20 cellular contexts compared by ENCODE assay signal in the genomic region with DNA sequence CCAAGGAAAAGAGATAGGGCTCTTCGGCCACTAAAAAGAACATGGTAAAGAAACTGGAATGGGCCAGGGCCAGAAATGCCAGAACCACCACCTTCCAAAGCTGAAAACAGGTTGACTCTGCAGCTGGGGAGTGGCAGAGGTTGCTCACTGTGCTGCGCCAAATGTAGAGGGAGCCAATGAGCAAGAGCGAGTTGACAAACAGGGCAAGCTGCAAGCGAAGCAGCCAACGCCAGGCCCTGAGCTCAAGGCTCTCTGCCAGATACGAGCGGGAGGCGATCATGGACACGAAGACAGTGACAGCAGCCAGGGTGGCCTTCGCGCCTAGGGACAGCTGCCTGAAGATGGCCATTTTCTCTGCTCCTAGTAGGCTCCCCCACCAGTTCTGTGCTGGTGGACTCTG. TPM values are rescaled to one million over a fixed set of nuclear protein-coding genes. Genes with fewer than 3 reads are reported as not detected.
DNase-seq lines count a peak whose midpoint lies in the region; ATAC-seq, FAIRE-seq and TF ChIP-seq lines count a peak whose summit lies in the region.
"Had no signal": no experiment of that assay in that cellular context is flagged by ENCODE, and none has a peak within 500 bp of the region (broad histone marks: within the 10 kb centered on the region; RNA-seq: fewer than 3 reads in every experiment).

No MANE protein-coding gene starts in this region.

- H2BK12ac ChIP-seq in H1 (ENCODE audit: low read depth, low read length): no peak overlapping the region

- H3K4me3 Mint-ChIP-seq in T-helper 17 cell (peak overlapping the region; percentile 65), neural progenitor cell (peak overlapping the region; percentile 21)
- peak overlapping the region in 2 of 7 donors; percentile 33 to 60 for H3K4me3 Mint-ChIP-seq in CD8-positive, alpha-beta memory T cell
- H3K4me3 Mint-ChIP-seq in activated T-cell treated with anti-CD3 and anti-CD28 coated beads, Interleukin-2, amount 50 U/mL, for 24 hours: no peak overlapping the region
- H3K4me3 Mint-ChIP-seq: CD8-positive, alpha-beta T cell had no signal

- no peak overlapping the region for H4K5ac ChIP-seq in H1 (ENCODE audit: insufficient read length, low read depth, low read length)

- H3K36me3 ChIP-seq in H1 (ENCODE audit: control insufficient read depth in 2 of 4, insufficient read depth in 4 of 4, low read length in 3 of 4): peaks cover 3 to 9% (median 7%) of the 10 kb centered on the region in 4 experiments; a peak in 6 of 8 replicates
- H3K36me3 ChIP-seq in neural progenitor cell: no peaks in the 10 kb centered on the region
- H3K36me3 ChIP-seq in CD8-positive, alpha-beta memory T cell (ENCODE audit: insufficient read depth, low read length): no peaks in the 10 kb centered on the region

- H4K91ac ChIP-seq in H1 (replicated peaks; ENCODE audit: insufficient read length, low read length): no peak overlapping the region

- H3K79me1 ChIP-seq in H1 (ENCODE audit: low read depth, low read length): peaks cover 23% of the 10 kb centered on the region

- no peak for TF ChIP-seq POLR2A in H1 (IDR thresholded peaks at IDR 0.05; ENCODE audit: control extremely low read depth in 1 of 2, low read depth in 2 of 2, low read length in 2 of 2)

- POLR2A ChIA-PET in H1 (lab: Charles Lee; ENCODE audit: partially characterized antibody): interaction anchor here (2.3 kb wide), 1 partner anchor 9 kb away, joined by 8 read pairs; no protein-coding TSS in a partner anchor
- POLR2A ChIA-PET in CD8-positive, alpha-beta memory T cell (lab: Charles Lee): no interaction called here

- H3K14ac ChIP-seq in H1 (ENCODE audit: insufficient read length): no peak overlapping the region

- H3K56ac ChIP-seq in H1 (replicated peaks; ENCODE audit: insufficient read length, low read depth, low read length): no peak overlapping the region

- TF ChIP-seq CTCF in H1 (IDR thresholded peaks at IDR 0.05; ENCODE audit: control extremely low read depth in 1 of 3, insufficient read depth in 1 of 3, low read depth in 1 of 3, low read length in 3 of 3): peak in 2 of 3 experiments; percentile 44 to 49; a peak in 3 of 4 replicates
- TF ChIP-seq CTCF in neural progenitor cell (IDR thresholded peaks at IDR 0.05): no peak

- FAIRE-seq in H1 (lab: Jason Lieb, UNC): no peak
- FAIRE-seq: D721Med, GM12891, GM18507 had no signal

- H3K36me3 Mint-ChIP-seq in T-helper 17 cell (ENCODE audit: low read depth) (peaks cover 13% of the 10 kb centered on the region), neural progenitor cell (peaks cover 39% of the 10 kb centered on the region)
- peaks cover 0 to 37% (median 12%) of the 10 kb centered on the region in 3 donors for H3K36me3 Mint-ChIP-seq in CD8-positive, alpha-beta memory T cell
- peaks cover 64% of the 10 kb centered on the region for H3K36me3 Mint-ChIP-seq in activated T-cell treated with anti-CD3 and anti-CD28 coated beads, Interleukin-2, amount 50 U/mL, for 24 hours (ENCODE audit: low read depth)

- H3K4me1 ChIP-seq in H1 (replicated peaks in 1 of 4; ENCODE audit: control insufficient read depth in 3 of 4, insufficient read depth in 4 of 4, low read length in 3 of 4): peaks cover 0 to 3% (median 2%) of the 10 kb centered on the region in 4 experiments; a peak in 4 of 7 replicates
- peaks cover 10% of the 10 kb centered on the region for H3K4me1 ChIP-seq in neural progenitor cell
- peaks cover 34% of the 10 kb centered on the region for H3K4me1 ChIP-seq in CD8-positive, alpha-beta memory T cell (ENCODE audit: insufficient read depth, low read length)

- H4K20me1 ChIP-seq in H1 (replicated peaks in 1 of 2; ENCODE audit: control insufficient read depth in 1 of 2, insufficient read depth in 2 of 2, low read length in 2 of 2) (peaks cover 0 to 16% of the 10 kb centered on the region in 2 experiments), neural progenitor cell (ENCODE audit: low read depth) (peaks cover 31% of the 10 kb centered on the region)

- peaks cover 6% of the 10 kb centered on the region for H3K9me3 Mint-ChIP-seq in neural progenitor cell
- H3K9me3 Mint-ChIP-seq in CD8-positive, alpha-beta memory T cell: no peaks in the 10 kb centered on the region
- H3K9me3 Mint-ChIP-seq in activated T-cell treated with anti-CD3 and anti-CD28 coated beads, Interleukin-2, amount 50 U/mL, for 24 hours: no peaks in the 10 kb centered on the region
- H3K9me3 Mint-ChIP-seq: CD8-positive, alpha-beta T cell had no signal

- H3F3A ChIP-seq in neural progenitor cell (ENCODE audit: low read depth): peaks cover 7% of the 10 kb centered on the region

- H3K9me3 ChIP-seq in T-helper 17 cell (ENCODE audit: control insufficient read depth, low read length, poor library complexity, severe bottlenecking): no peaks in the 10 kb centered on the region
- H3K9me3 ChIP-seq in H1 (ENCODE audit: insufficient read depth in 2 of 2, low read depth in 1 of 2, low read length in 1 of 2): no peaks in the 10 kb centered on the region
- H3K9me3 ChIP-seq in neural progenitor cell (ENCODE audit: low read depth): no peaks in the 10 kb centered on the region
- H3K9me3 ChIP-seq in CD8-positive, alpha-beta memory T cell (ENCODE audit: low read length): no peaks in the 10 kb centered on the region
- H3K9me3 ChIP-seq: SJSA1 had no signal

- H3K23ac ChIP-seq in H1 (ENCODE audit: insufficient read length): no peak overlapping the region

- no peak overlapping the region for H2BK5ac ChIP-seq in H1 (ENCODE audit: low read depth, low read length)

- H3K27me3 ChIP-seq in H1 (replicated peaks in 1 of 4; ENCODE audit: control insufficient read depth in 3 of 4, extremely low read depth in 1 of 4, insufficient read depth in 3 of 4, low read length in 3 of 4) (no peaks in the 10 kb centered on the region; a peak in 2 of 7 replicates), neural progenitor cell (no peaks in the 10 kb centered on the region)
- no peaks in the 10 kb centered on the region for H3K27me3 ChIP-seq in CD8-positive, alpha-beta memory T cell (ENCODE audit: insufficient read depth, low read length, poor library complexity, severe bottlenecking)
- H3K27me3 ChIP-seq: SJSA1 had no signal

- 82% methylated on average over 11 of the region's 11 CpGs; no CpG with 5 or more reads in 1 of the 2 experiments for WGBS in H1 (ENCODE audit: extremely low coverage in 1 of 2, insufficient coverage in 1 of 2, insufficient read length in 1 of 2, insufficient replicate concordance in 2 of 2, low coverage in 1 of 2, low lambda C conversion rate in 2 of 2, missing lambda C conversion rate in 1 of 2), 2 experiments

- H4K8ac ChIP-seq in H1 (ENCODE audit: extremely low read depth, insufficient read depth, low read length): no peak overlapping the region

- H3K18ac ChIP-seq in H1 (ENCODE audit: extremely low read depth, low read length): no peak overlapping the region

- no peak overlapping the region for H3K4ac ChIP-seq in H1 (replicated peaks; ENCODE audit: insufficient read length, low read depth, low read length)

- ATAC-seq in T-helper 17 cell: no peak
- no peak for ATAC-seq in GM18867 (IDR thresholded peaks at IDR 0.05; ENCODE audit: unreplicated experiment)
- ATAC-seq: CD8-positive, alpha-beta T cell; PC-3 had no signal

- no peak overlapping the region for H3K4me2 ChIP-seq in H1 (ENCODE audit: insufficient read depth in 1 of 2, low read depth in 2 of 2, low read length in 2 of 2)
- no peak overlapping the region for H3K4me2 ChIP-seq in neural progenitor cell

- TF ChIP-seq EP300 in H1 (IDR thresholded peaks at IDR 0.05; ENCODE audit: borderline replicate concordance in 1 of 2, low read depth in 2 of 2, low read length in 2 of 2): no peak

- H3K4me3 ChIP-seq in H1 (ENCODE audit: extremely low read depth in 1 of 4, insufficient read depth in 2 of 4, low read depth in 3 of 4, low read length in 4 of 4): no peak overlapping the region
- H3K4me3 ChIP-seq in neural progenitor cell: no peak overlapping the region
- no peak overlapping the region for H3K4me3 ChIP-seq in CD8-positive, alpha-beta memory T cell (ENCODE audit: low read length)
- H3K4me3 ChIP-seq: SJSA1 had no signal

- DNase-seq in T-helper 17 cell: no peak
- DNase-seq in H1 (ENCODE audit: low read depth in 1 of 2, low spot score in 2 of 2): peak in 1 of 2 experiments; percentile 55
- peak; percentile 17 for DNase-seq in neural progenitor cell (ENCODE audit: low spot score)
- no peak for DNase-seq in CD8-positive, alpha-beta memory T cell
- DNase-seq in activated T-cell treated with anti-CD3 and anti-CD28 coated beads, Interleukin-2, amount 50 U/mL, for 24 hours: no peak
- no peak for DNase-seq in NCI-H2081 (lab: John Stamatoyannopoulos, UW)
- DNase-seq: CD8-positive, alpha-beta T cell; DMS79; KG1; NCI-H1436; NCI-H2029; NCI-H2171 treated with DMSO at 0.1 percent for 48 hours; NCI-H446 treated with DMSO at 0.1 percent for 48 hours; NCI-H748 treated with DMSO at 0.1 percent for 48 hours; PC-3 had no signal

- H3K9ac ChIP-seq in H1 (replicated peaks in 1 of 4; ENCODE audit: extremely low read depth in 1 of 4, low read depth in 3 of 4, low read length in 3 of 4) (no peak overlapping the region), neural progenitor cell (no peak overlapping the region)

- peaks cover 0 to 47% of the 10 kb centered on the region in 2 experiments; a peak in 2 of 4 replicates for H3K79me2 ChIP-seq in H1 (ENCODE audit: control insufficient read depth in 1 of 2, insufficient read depth in 2 of 2, low read length in 2 of 2)
- H3K79me2 ChIP-seq in neural progenitor cell (ENCODE audit: low read depth): peaks cover 29% of the 10 kb centered on the region

- peak in 1 of 2 experiments; percentile 14; a peak in 1 of 4 replicates for TF ChIP-seq RAD21 in H1 (IDR thresholded peaks at IDR 0.05 in 1 of 2, conservative IDR thresholded peaks at IDR 0.05 in 1 of 2; ENCODE audit: low read depth in 2 of 2, low read length in 2 of 2)

- no peak overlapping the region for H2BK120ac ChIP-seq in H1 (replicated peaks; ENCODE audit: low read depth, low read length)

- CTCF ChIA-PET in H1 (lab: Charles Lee; ENCODE audit: partially characterized antibody): interaction anchor here (0.5 to 3.6 kb wide), 14 partner anchors 8 to 370 kb away, joined by 3 to 33 read pairs (median 4); no protein-coding TSS in a partner anchor
- CTCF ChIA-PET in CD8-positive, alpha-beta memory T cell (lab: Charles Lee): interaction anchor here (1.1 to 1.8 kb wide), 3 partner anchors 18 to 22 kb away, joined by 3 to 9 read pairs (median 3); no protein-coding TSS in a partner anchor

- H3K27ac ChIP-seq in H1 (ENCODE audit: low read depth, low read length) (no peak overlapping the region), neural progenitor cell (no peak overlapping the region)
- H3K27ac ChIP-seq in CD8-positive, alpha-beta memory T cell (ENCODE audit: low read depth, low read length): no peak overlapping the region
- H3K27ac ChIP-seq: SJSA1 had no signal

- H2AFZ ChIP-seq in H1 (ENCODE audit: low read length) (no peak overlapping the region), neural progenitor cell (replicated peaks) (no peak overlapping the region)

- no peak overlapping the region for H2AK5ac ChIP-seq in H1 (ENCODE audit: low read depth, low read length)

- H3K27ac Mint-ChIP-seq in T-helper 17 cell: peak overlapping the region; percentile 86
- no peak overlapping the region for H3K27ac Mint-ChIP-seq in neural progenitor cell
- peak overlapping the region in 3 of 8 donors; percentile 1 to 71 (median 55) for H3K27ac Mint-ChIP-seq in CD8-positive, alpha-beta memory T cell
- no peak overlapping the region for H3K27ac Mint-ChIP-seq in activated T-cell treated with anti-CD3 and anti-CD28 coated beads, Interleukin-2, amount 50 U/mL, for 24 hours
- H3K27ac Mint-ChIP-seq: CD8-positive, alpha-beta T cell had no signal

- H3K4me1 Mint-ChIP-seq in T-helper 17 cell: peaks cover 57% of the 10 kb centered on the region
- H3K4me1 Mint-ChIP-seq in neural progenitor cell: peaks cover 13% of the 10 kb centered on the region
- peaks cover 60 to 72% (median 69%) of the 10 kb centered on the region in 3 donors for H3K4me1 Mint-ChIP-seq in CD8-positive, alpha-beta memory T cell
- H3K4me1 Mint-ChIP-seq in activated T-cell treated with anti-CD3 and anti-CD28 coated beads, Interleukin-2, amount 50 U/mL, for 24 hours (ENCODE audit: low read depth): peaks cover 74% of the 10 kb centered on the region

- no peak overlapping the region for H2BK20ac ChIP-seq in H1 (ENCODE audit: low read length)

- H2BK15ac ChIP-seq in H1 (ENCODE audit: low read length): no peak overlapping the region

- H3K23me2 ChIP-seq in H1 (ENCODE audit: low read depth, low read length): peaks cover 10% of the 10 kb centered on the region

- H3K27me3 Mint-ChIP-seq in T-helper 17 cell: no peaks in the 10 kb centered on the region
- peaks cover 2% of the 10 kb centered on the region for H3K27me3 Mint-ChIP-seq in neural progenitor cell (ENCODE audit: insufficient read depth, low read depth)
- no peaks in the 10 kb centered on the region for H3K27me3 Mint-ChIP-seq in CD8-positive, alpha-beta memory T cell
- no peaks in the 10 kb centered on the region for H3K27me3 Mint-ChIP-seq in activated T-cell treated with anti-CD3 and anti-CD28 coated beads, Interleukin-2, amount 50 U/mL, for 24 hours

RNA-seq across cellular contexts. Expression of a gene that starts 3.1 kb away (rescaled TPM):
- total RNA-seq in T-helper 17 cell (10 to 100 TPM; 29.8 to 37.3 TPM), neural progenitor cell (ENCODE audit: low replicate concordance) (49.5 and 87.9 TPM in 2 replicates)
- 49.6 and 60.0 TPM in 2 replicates for total RNA-seq in H1 (2021; fragmentation: NEBNext Ultra II Directional; extraction: Animal tissue kit (Norgen Biotek cat#: 25700))
- 55.2 and 60.1 TPM in 2 replicates for polyA plus RNA-seq in H1 (2011; rRNA removed)
- polyA plus RNA-seq in H1 (2011; cell fraction: cytosol; rRNA removed): 53.6 TPM
- polyA plus RNA-seq in H1 (2011; cell fraction: nucleus; rRNA removed): 52.1 TPM
- polyA plus RNA-seq in H1 (2012, experiment 1 of 2): 39.1 to 47.7 TPM (median 41.9 TPM) in 4 replicates
- polyA plus RNA-seq in H1 (2012, experiment 2 of 2): 57.8 TPM
- polyA plus RNA-seq in H1 (2013, experiment 1 of 2): 67.9 TPM
- 63.8 TPM for polyA plus RNA-seq in H1 (2013, experiment 2 of 2)
- 41.1 and 50.1 TPM in 2 replicates for polyA minus RNA-seq in H1 (2011; rRNA and poly(A)+ RNA removed)
- 27.7 TPM for polyA minus RNA-seq in H1 (2011; cell fraction: cytosol; rRNA and poly(A)+ RNA removed)
- 33.4 TPM for polyA minus RNA-seq in H1 (2011; cell fraction: nucleus; rRNA and poly(A)+ RNA removed)
- total RNA-seq in CD8-positive, alpha-beta memory T cell: 10 to 100 TPM; 41.5 to 50.9 TPM
- 35.5 TPM for polyA plus RNA-seq in CD8-positive, alpha-beta memory T cell

RNA-seq across cellular contexts. Expression of a gene that starts 3.1 kb away (rescaled TPM):
- total RNA-seq in T-helper 17 cell (10 to 100 TPM; 13.6 to 15.0 TPM), neural progenitor cell (ENCODE audit: low replicate concordance) (2.2 and 2.5 TPM in 2 replicates)
- total RNA-seq in H1 (2021; fragmentation: NEBNext Ultra II Directional; extraction: Animal tissue kit (Norgen Biotek cat#: 25700)): 7.4 and 8.5 TPM in 2 replicates
- 2.6 and 3.2 TPM in 2 replicates for polyA plus RNA-seq in H1 (2011; rRNA removed)
- 2.4 TPM for polyA plus RNA-seq in H1 (2011; cell fraction: cytosol; rRNA removed)
- 3.5 TPM for polyA plus RNA-seq in H1 (2011; cell fraction: nucleus; rRNA removed)
- polyA plus RNA-seq in H1 (2012, experiment 1 of 2): 1.1 to 1.4 TPM (median 1.3 TPM) in 4 replicates
- 0.25 TPM for polyA plus RNA-seq in H1 (2012, experiment 2 of 2)
- polyA plus RNA-seq in H1 (2013, experiment 1 of 2): 3.6 TPM
- polyA plus RNA-seq in H1 (2013, experiment 2 of 2): 3.6 TPM
- polyA minus RNA-seq in H1 (2011; rRNA and poly(A)+ RNA removed): 15.8 and 17.7 TPM in 2 replicates
- polyA minus RNA-seq in H1 (2011; cell fraction: cytosol; rRNA and poly(A)+ RNA removed): 5.0 TPM
- 13.5 TPM for polyA minus RNA-seq in H1 (2011; cell fraction: nucleus; rRNA and poly(A)+ RNA removed)
- 10 to 100 TPM; 12.0 to 13.2 TPM for total RNA-seq in CD8-positive, alpha-beta memory T cell
- 0.62 TPM for polyA plus RNA-seq in CD8-positive, alpha-beta memory T cell

RNA-seq across cellular contexts. Expression of a gene that starts 20.0 kb away (rescaled TPM):
- total RNA-seq in T-helper 17 cell (10 to 100 TPM; 57.3 to 62.8 TPM), neural progenitor cell (ENCODE audit: low replicate concordance) (127 and 137 TPM in 2 replicates)
- total RNA-seq in H1 (2021; fragmentation: NEBNext Ultra II Directional; extraction: Animal tissue kit (Norgen Biotek cat#: 25700)): 157 and 159 TPM in 2 replicates
- polyA plus RNA-seq in H1 (2011; rRNA removed): 168 and 188 TPM in 2 replicates
- polyA plus RNA-seq in H1 (2011; cell fraction: cytosol; rRNA removed): 160 TPM
- 94.8 TPM for polyA plus RNA-seq in H1 (2011; cell fraction: nucleus; rRNA removed)
- polyA plus RNA-seq in H1 (2012, experiment 1 of 2): 150 to 173 TPM (median 162 TPM) in 4 replicates
- polyA plus RNA-seq in H1 (2012, experiment 2 of 2): 124 TPM
- polyA plus RNA-seq in H1 (2013, experiment 1 of 2): 174 TPM
- 191 TPM for polyA plus RNA-seq in H1 (2013, experiment 2 of 2)
- 77.7 and 111 TPM in 2 replicates for polyA minus RNA-seq in H1 (2011; rRNA and poly(A)+ RNA removed)
- polyA minus RNA-seq in H1 (2011; cell fraction: cytosol; rRNA and poly(A)+ RNA removed): 81.2 TPM
- 50.9 TPM for polyA minus RNA-seq in H1 (2011; cell fraction: nucleus; rRNA and poly(A)+ RNA removed)
- 10 to 100 TPM; 49.5 to 50.3 TPM for total RNA-seq in CD8-positive, alpha-beta memory T cell
- 84.0 TPM for polyA plus RNA-seq in CD8-positive, alpha-beta memory T cell
